24 cellular contexts compared by ENCODE assay signal in the genomic region with DNA sequence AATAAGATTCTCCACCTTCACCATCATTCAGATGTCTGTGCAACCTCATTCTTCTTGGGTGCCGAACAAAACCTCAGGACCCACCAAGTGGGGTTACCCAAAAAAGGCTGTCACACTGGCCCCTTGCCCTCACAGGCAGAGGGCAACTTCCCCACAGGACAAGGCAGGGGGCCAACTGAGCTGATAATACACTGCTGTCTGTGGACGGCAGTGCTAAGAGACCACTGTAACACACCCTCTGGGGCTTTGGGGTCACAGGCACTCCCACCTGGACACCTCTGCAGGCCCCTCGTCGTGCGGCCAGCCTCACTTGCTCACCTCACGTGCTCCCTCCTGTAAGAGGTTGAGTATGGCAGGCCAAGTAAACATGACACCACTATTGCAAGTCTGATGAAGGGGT.
DNase-seq lines count a peak whose midpoint lies in the region; ATAC-seq and TF ChIP-seq lines count a peak whose summit lies in the region.
"Had no signal": no experiment of that assay in that cellular context is flagged by ENCODE, and none has a peak within 500 bp of the region (broad histone marks: within the 10 kb centered on the region; RNA-seq: fewer than 3 reads in every experiment).

No MANE protein-coding gene starts in this region.

- no peak overlapping the region for H2AK5ac ChIP-seq in mesendoderm (ENCODE audit: low read length)

- H3K4me2 ChIP-seq in mesendoderm (ENCODE audit: low read length): no peak overlapping the region
- H3K4me2 ChIP-seq: A549; BLaER1 treated with 17β-estradiol and CSF1 and Interleukin-3, amounts not matched to agents 10 nM and 100 nM had no signal

- H3K27me3 Mint-ChIP-seq in chondrocyte (ENCODE audit: low read depth) (peaks cover 15% of the 10 kb centered on the region), MCF 10A (ENCODE audit: insufficient read depth, unreplicated experiment) (peaks cover 10% of the 10 kb centered on the region)
- H3K27me3 Mint-ChIP-seq in stimulated activated memory B cell treated with anti-CD40 and anti-IgM and Interleukin-4, amounts not matched to agents 10 μg/mL and 1 μg/mL and 100 μg/mL, for 72 hours: no peaks in the 10 kb centered on the region
- H3K27me3 Mint-ChIP-seq: CD4-positive, alpha-beta T cell; CD8-positive, alpha-beta memory T cell had no signal

- H3K4ac ChIP-seq in mesendoderm (ENCODE audit: low read depth, low read length): no peak overlapping the region

- H3K4me1 ChIP-seq in mesendoderm (ENCODE audit: control insufficient read depth, low read depth, low read length): no peaks in the 10 kb centered on the region
- H3K4me1 ChIP-seq: A549; BE2C; BLaER1 treated with 17β-estradiol and CSF1 and Interleukin-3, amounts not matched to agents 10 nM and 100 nM had no signal

- no peak overlapping the region for H3K4me3 ChIP-seq in mesendoderm (ENCODE audit: low read length)
- H3K4me3 ChIP-seq: A549; BLaER1 treated with 17β-estradiol and CSF1 and Interleukin-3, amounts not matched to agents 10 nM and 100 nM; GM12878 had no signal

- H3K27me3 ChIP-seq in mesendoderm (ENCODE audit: insufficient read depth, low read length, poor library complexity): no peaks in the 10 kb centered on the region
- H3K27me3 ChIP-seq: BE2C; BLaER1 treated with 17β-estradiol and CSF1 and Interleukin-3, amounts not matched to agents 10 nM and 100 nM had no signal

- no peaks in the 10 kb centered on the region for H3K36me3 Mint-ChIP-seq in chondrocyte (ENCODE audit: low read depth)
- H3K36me3 Mint-ChIP-seq in stimulated activated memory B cell treated with anti-CD40 and anti-IgM and Interleukin-4, amounts not matched to agents 10 μg/mL and 1 μg/mL and 100 μg/mL, for 72 hours: no peaks in the 10 kb centered on the region
- H3K36me3 Mint-ChIP-seq in MCF 10A (ENCODE audit: insufficient read depth, unreplicated experiment): no peaks in the 10 kb centered on the region
- H3K36me3 Mint-ChIP-seq: CD14-positive monocyte; CD8-positive, alpha-beta memory T cell had no signal

- H3K36me3 ChIP-seq in mesendoderm (ENCODE audit: control insufficient read depth, insufficient read depth, low read length): no peaks in the 10 kb centered on the region
- H3K36me3 ChIP-seq: BE2C; BLaER1 treated with 17β-estradiol and CSF1 and Interleukin-3, amounts not matched to agents 10 nM and 100 nM had no signal

- CTCF ChIA-PET in MCF 10A (lab: Yijun Ruan, JAX): no interaction called here

- peak; percentile 34 for DNase-seq in Right ventricle myocardium superior
- no peak for DNase-seq in cardiac septum (ENCODE audit: low spot score)
- peak; percentile 69 for DNase-seq in chondrocyte (ENCODE audit: low spot score)
- DNase-seq in mesendoderm: no peak
- no peak for DNase-seq in NCI-H226
- no peak for DNase-seq in MCF 10A (ENCODE audit: unreplicated experiment)
- DNase-seq: 8988T; ACHN; AML-193; BE2C; CD4-positive, alpha-beta T cell; CD8-positive, alpha-beta memory T cell; DMS 273 treated with DMSO at 0.1 percent for 48 hours; DMS79; EL; GDM1; GOT3; H7; HCEC 1CT had no signal

- no peak overlapping the region for H4K5ac ChIP-seq in mesendoderm (ENCODE audit: low read length)

- TF ChIP-seq CTCF in chondrocyte (IDR thresholded peaks at IDR 0.05): no peak
- TF ChIP-seq CTCF in MCF 10A (IDR thresholded peaks at IDR 0.05; ENCODE audit: unreplicated experiment): no peak

- ATAC-seq in Right ventricle myocardium superior (ENCODE audit: poor library complexity): no peak
- ATAC-seq in stimulated activated memory B cell treated with anti-CD40 and anti-IgM and Interleukin-4, amounts not matched to agents 10 μg/mL and 1 μg/mL and 100 μg/mL, for 72 hours: peak; percentile 43
- ATAC-seq: A549, GM12878 had no signal

- H3K27ac Mint-ChIP-seq in chondrocyte (ENCODE audit: unreplicated experiment) (no peak overlapping the region), MCF 10A (ENCODE audit: low read depth, unreplicated experiment) (no peak overlapping the region)
- no peak overlapping the region for H3K27ac Mint-ChIP-seq in stimulated activated memory B cell treated with anti-CD40 and anti-IgM and Interleukin-4, amounts not matched to agents 10 μg/mL and 1 μg/mL and 100 μg/mL, for 72 hours
- H3K27ac Mint-ChIP-seq: CD14-positive monocyte; CD4-positive, alpha-beta T cell; CD8-positive, alpha-beta memory T cell had no signal

- no peak overlapping the region for H4K8ac ChIP-seq in mesendoderm (ENCODE audit: low read depth, low read length)

- H3K9me3 Mint-ChIP-seq in chondrocyte (ENCODE audit: low read depth) (no peaks in the 10 kb centered on the region), MCF 10A (ENCODE audit: unreplicated experiment) (no peaks in the 10 kb centered on the region)
- no peaks in the 10 kb centered on the region for H3K9me3 Mint-ChIP-seq in stimulated activated memory B cell treated with anti-CD40 and anti-IgM and Interleukin-4, amounts not matched to agents 10 μg/mL and 1 μg/mL and 100 μg/mL, for 72 hours
- H3K9me3 Mint-ChIP-seq: CD4-positive, alpha-beta T cell had no signal

- H2BK120ac ChIP-seq in mesendoderm (ENCODE audit: low read depth, low read length): no peak overlapping the region

- H2BK15ac ChIP-seq in mesendoderm (replicated peaks; ENCODE audit: low read depth): no peak overlapping the region

- intact Hi-C loops in Right ventricle myocardium superior (cut with DNase I) (no loop called here), cardiac septum (cut with DNase I) (no loop called here), MCF 10A (cut with micrococcal nuclease) (no loop called here)

- H3K4me3 Mint-ChIP-seq in chondrocyte (ENCODE audit: unreplicated experiment): no peak overlapping the region
- no peak overlapping the region for H3K4me3 Mint-ChIP-seq in stimulated activated memory B cell treated with anti-CD40 and anti-IgM and Interleukin-4, amounts not matched to agents 10 μg/mL and 1 μg/mL and 100 μg/mL, for 72 hours
- no peak overlapping the region for H3K4me3 Mint-ChIP-seq in MCF 10A (ENCODE audit: unreplicated experiment)
- H3K4me3 Mint-ChIP-seq: CD14-positive monocyte; CD4-positive, alpha-beta T cell; CD8-positive, alpha-beta memory T cell had no signal

- no peaks in the 10 kb centered on the region for H3K79me1 ChIP-seq in mesendoderm (ENCODE audit: low read length)

- no peak overlapping the region for H3K9ac ChIP-seq in mesendoderm (ENCODE audit: low read length)
- H3K9ac ChIP-seq: BLaER1 treated with 17β-estradiol and CSF1 and Interleukin-3, amounts not matched to agents 10 nM and 100 nM had no signal

- no peak overlapping the region for H3K27ac ChIP-seq in mesendoderm (ENCODE audit: low read depth, low read length)
- H3K27ac ChIP-seq: A549; BLaER1 treated with 17β-estradiol and CSF1 and Interleukin-3, amounts not matched to agents 10 nM and 100 nM had no signal

- no peaks in the 10 kb centered on the region for H3K4me1 Mint-ChIP-seq in chondrocyte (ENCODE audit: low read depth)
- H3K4me1 Mint-ChIP-seq in stimulated activated memory B cell treated with anti-CD40 and anti-IgM and Interleukin-4, amounts not matched to agents 10 μg/mL and 1 μg/mL and 100 μg/mL, for 72 hours: no peaks in the 10 kb centered on the region
- no peaks in the 10 kb centered on the region for H3K4me1 Mint-ChIP-seq in MCF 10A (ENCODE audit: insufficient read depth, unreplicated experiment)
- H3K4me1 Mint-ChIP-seq: CD14-positive monocyte; CD8-positive, alpha-beta memory T cell had no signal

- no peak overlapping the region for H2BK5ac ChIP-seq in mesendoderm (ENCODE audit: low read length)

- POLR2A ChIA-PET in MCF 10A (lab: Yijun Ruan, JAX): no interaction called here

- no peak overlapping the region for H3K23ac ChIP-seq in mesendoderm (ENCODE audit: low read length)

- no peaks in the 10 kb centered on the region for H3K79me2 ChIP-seq in mesendoderm (ENCODE audit: control insufficient read depth, insufficient read depth, low read length)

- BruUV-seq in MCF 10A (replicated peaks; lab: Mats Ljungman, UMichigan): no TSS peak

- H3K56ac ChIP-seq in mesendoderm (ENCODE audit: low read length): peak overlapping the region; percentile 15

- no peak overlapping the region for H3K18ac ChIP-seq in mesendoderm (ENCODE audit: low read length)

- no CpG with 5 or more reads among the region's 6 CpGs for WGBS in mesendoderm (ENCODE audit: extremely low coverage, insufficient coverage, low lambda C conversion rate)

Comparison
In these comparisons a context has a peak if more than half of its experiments do, and no peak if none do; other contexts are left out.
1. DNase-seq: peak in Right ventricle myocardium superior (single experiment) and chondrocyte (single experiment); none in cardiac septum (single experiment), mesendoderm (single experiment), NCI-H226 (single experiment) and MCF 10A (single experiment).